In the genomic region with DNA sequence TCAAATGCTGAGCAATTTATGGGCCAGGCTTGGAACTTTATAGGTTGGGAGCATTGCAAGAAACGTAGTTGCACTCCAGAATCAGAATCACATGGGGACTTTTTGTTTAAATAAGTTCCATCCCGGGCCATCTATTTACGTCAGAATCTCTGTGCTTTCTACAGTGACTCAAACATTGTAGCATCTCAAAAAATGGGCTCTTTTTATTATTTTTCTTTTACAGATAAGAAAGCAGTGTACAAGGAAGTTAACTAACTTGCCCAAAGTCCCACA, we compare ENCODE assay signal across 10 cellular contexts. TPM values are rescaled to one million over a fixed set of nuclear protein-coding genes. Genes with fewer than 3 reads are reported as not detected.
DNase-seq lines count a peak whose midpoint lies in the region; ATAC-seq and TF ChIP-seq lines count a peak whose summit lies in the region.
"Had no signal": no experiment of that assay in that cellular context is flagged by ENCODE, and none has a peak within 500 bp of the region (broad histone marks: within the 10 kb centered on the region; RNA-seq: fewer than 3 reads in every experiment).

No MANE protein-coding gene starts in this region.

- H3K9me3 Mint-ChIP-seq in activated naive CD8-positive, alpha-beta T cell treated with anti-CD3 and anti-CD28 coated beads, Interleukin-2, amount 50 U/mL, for 24 hours = peaks cover 7% of the 10 kb centered on the region

- no peak for TF ChIP-seq POLR2A in gastroesophageal sphincter (IDR thresholded peaks at IDR 0.05)
- no peak for TF ChIP-seq POLR2A in body of pancreas (IDR thresholded peaks at IDR 0.05)

- peaks cover 19% of the 10 kb centered on the region for H3K79me2 ChIP-seq in osteoblast (ENCODE audit: insufficient read depth, low read length)

- H3K27me3 Mint-ChIP-seq in activated naive CD8-positive, alpha-beta T cell treated with anti-CD3 and anti-CD28 coated beads, Interleukin-2, amount 50 U/mL, for 24 hours = no peaks in the 10 kb centered on the region
- H3K27me3 Mint-ChIP-seq: activated naive CD8-positive, alpha-beta T cell had no signal

- H3K27ac ChIP-seq in gastroesophageal sphincter = peak overlapping the region; percentile 71 to 86 (median 76)
- peak overlapping the region; percentile 83 for H3K27ac ChIP-seq in osteoblast (ENCODE audit: low read depth, low read length)
- peak overlapping the region in 1 of 4 donors; percentile 31 for H3K27ac ChIP-seq in body of pancreas

- DNase-seq in BE2C (no peak), osteoblast (ENCODE audit: insufficient read length, low spot score, missing footprints) (peak; percentile 74), body of pancreas (no peak)
- no peak for DNase-seq in activated CD8-positive, alpha-beta memory T cell treated with anti-CD3 and anti-CD28 coated beads, Interleukin-2, amount 50 U/mL, for 48 hours
- no peak for DNase-seq in activated naive CD8-positive, alpha-beta T cell treated with anti-CD3 and anti-CD28 coated beads, Interleukin-2, amount 50 U/mL, for 24 hours
- DNase-seq: CD8-positive, alpha-beta T cell had no signal

- ATAC-seq in gastroesophageal sphincter (peak; percentile 38), GM19455 (IDR thresholded peaks at IDR 0.05; ENCODE audit: unreplicated experiment) (no peak), body of pancreas (no peak)
- ATAC-seq in activated naive CD8-positive, alpha-beta T cell treated with anti-CD3 and anti-CD28 coated beads, Interleukin-2, amount 50 U/mL, for 24 hours = no peak
- ATAC-seq: CD8-positive, alpha-beta T cell had no signal

- intact Hi-C loops in body of pancreas (cut with DNase I) = no loop called here

- no peaks in the 10 kb centered on the region for H3K9me3 ChIP-seq in BE2C
- H3K9me3 ChIP-seq in gastroesophageal sphincter = peaks cover 0 to 2% (median 0%) of the 10 kb centered on the region in 3 donors
- H3K9me3 ChIP-seq in osteoblast (ENCODE audit: low read depth, low read length) = no peaks in the 10 kb centered on the region
- no peaks in the 10 kb centered on the region for H3K9me3 ChIP-seq in body of pancreas

- H3K4me1 Mint-ChIP-seq in activated naive CD8-positive, alpha-beta T cell treated with anti-CD3 and anti-CD28 coated beads, Interleukin-2, amount 50 U/mL, for 24 hours = no peaks in the 10 kb centered on the region

- no peak overlapping the region for H3K4me3 Mint-ChIP-seq in activated naive CD8-positive, alpha-beta T cell treated with anti-CD3 and anti-CD28 coated beads, Interleukin-2, amount 50 U/mL, for 24 hours
- H3K4me3 Mint-ChIP-seq: activated naive CD8-positive, alpha-beta T cell; CD8-positive, alpha-beta T cell had no signal

- H3K27me3 ChIP-seq in BE2C (no peaks in the 10 kb centered on the region), gastroesophageal sphincter (no peaks in the 10 kb centered on the region), osteoblast (ENCODE audit: insufficient read depth, low read length) (no peaks in the 10 kb centered on the region), body of pancreas (no peaks in the 10 kb centered on the region)

- H3K36me3 ChIP-seq in BE2C (peaks cover 8% of the 10 kb centered on the region), gastroesophageal sphincter (peaks cover 0 to 78% of the 10 kb centered on the region in 2 donors), osteoblast (ENCODE audit: insufficient read depth, low read length) (peaks cover 23% of the 10 kb centered on the region), body of pancreas (replicated peaks in 1 of 2; ENCODE audit: insufficient read depth in 1 of 2, low read depth in 2 of 2) (no peaks in the 10 kb centered on the region)

- H3K36me3 Mint-ChIP-seq in activated naive CD8-positive, alpha-beta T cell treated with anti-CD3 and anti-CD28 coated beads, Interleukin-2, amount 50 U/mL, for 24 hours (ENCODE audit: low read depth) = no peaks in the 10 kb centered on the region
- H3K36me3 Mint-ChIP-seq: CD8-positive, alpha-beta T cell had no signal

- no peak for TF ChIP-seq CTCF in BE2C (IDR thresholded peaks at IDR 0.05; ENCODE audit: low read depth, low read length)
- no peak for TF ChIP-seq CTCF in WI38 (IDR thresholded peaks at IDR 0.05; ENCODE audit: low read depth, low read length)
- no peak for TF ChIP-seq CTCF in gastroesophageal sphincter (IDR thresholded peaks at IDR 0.05)
- TF ChIP-seq CTCF in osteoblast (IDR thresholded peaks at IDR 0.05; ENCODE audit: extremely low read depth, low read depth, low read length) = no peak
- no peak for TF ChIP-seq CTCF in body of pancreas (IDR thresholded peaks at IDR 0.05)

- H3K27ac Mint-ChIP-seq in activated naive CD8-positive, alpha-beta T cell treated with anti-CD3 and anti-CD28 coated beads, Interleukin-2, amount 50 U/mL, for 24 hours = no peak overlapping the region
- H3K27ac Mint-ChIP-seq: activated naive CD8-positive, alpha-beta T cell; CD8-positive, alpha-beta T cell had no signal

- H3K4me1 ChIP-seq in BE2C (no peaks in the 10 kb centered on the region), gastroesophageal sphincter (peaks cover 0 to 46% (median 9%) of the 10 kb centered on the region in 3 donors), osteoblast (ENCODE audit: insufficient read depth, low read length) (peaks cover 12% of the 10 kb centered on the region), body of pancreas (peaks cover 8% of the 10 kb centered on the region)

- H3K4me3 ChIP-seq in BE2C (ENCODE audit: low read depth, low read length) (peak overlapping the region; percentile 74), WI38 (ENCODE audit: low read depth, low read length) (peak overlapping the region; percentile 67), gastroesophageal sphincter (peak overlapping the region; percentile 52 to 65), osteoblast (ENCODE audit: insufficient read depth, low read length) (peak overlapping the region; percentile 78), body of pancreas (no peak overlapping the region)

- no peaks in the 10 kb centered on the region for H4K20me1 ChIP-seq in osteoblast (ENCODE audit: insufficient read depth, low read length)

- 6 to 10% methylated on average over 3 of the region's 3 CpGs for WGBS in gastroesophageal sphincter (ENCODE audit: low coverage in 1 of 2), 2 donors
- 24 to 48% methylated on average over 3 of the region's 3 CpGs for WGBS in body of pancreas, 2 donors

- TF ChIP-seq EP300 in gastroesophageal sphincter (IDR thresholded peaks at IDR 0.05) = no peak

- peak overlapping the region; percentile 97 for H2AFZ ChIP-seq in osteoblast (ENCODE audit: low read length)

- peak overlapping the region; percentile 92 for H3K4me2 ChIP-seq in osteoblast (ENCODE audit: insufficient read depth, low read length)

RNA-seq across cellular contexts. Expression of a gene that starts 10.2 kb away (rescaled TPM):
- polyA plus RNA-seq in BE2C (2012; ENCODE audit: insufficient read depth, insufficient read length, low read depth) = 11.5 TPM
- total RNA-seq in gastroesophageal sphincter (10 to 100 TPM; 31.8 to 80.5 (median 58.0) TPM), osteoblast (34.0 and 35.4 TPM in 2 replicates), body of pancreas (1 to 10 TPM; 3.6 to 4.9 TPM)
- total RNA-seq: CD8-positive, alpha-beta T cell had no signal

RNA-seq across cellular contexts. Expression of a gene that starts 52.0 kb away (rescaled TPM):
- polyA plus RNA-seq in BE2C (2012; ENCODE audit: insufficient read depth, insufficient read length, low read depth) = not detected
- 10 to 100 TPM; 21.1 to 52.1 (median 37.6) TPM for total RNA-seq in gastroesophageal sphincter
- total RNA-seq in osteoblast = under 0.01 and 0.72 TPM in 2 replicates
- 10 to 100 TPM in 1 of 2 donors, 1 to 10 TPM in 1; 4.4 to 13.8 TPM for total RNA-seq in body of pancreas
- total RNA-seq: CD8-positive, alpha-beta T cell had no signal

Comparison
In these comparisons a context has a peak if more than half of its experiments do, and no peak if none do; other contexts are left out.
1. H3K4me3 ChIP-seq: peak in BE2C (single experiment), WI38 (single experiment), gastroesophageal sphincter (2 of 2) and osteoblast (single experiment); none in body of pancreas (0 of 2).